Comparison of ENCODE assay signal across 1 cellular context in genomic region chrX:9770319-9770718, GRCh38.
A peak's percentile ranks its signal among the peaks of the same experiment; 100 is the strongest.
TF ChIP-seq lines count a peak whose summit lies in the region.

No MANE protein-coding gene starts in this region.

TF ChIP-seq in HepG2, 621 proteins besides CTCF, POLR2A, EP300 and RAD21:
- TF ChIP-seq ZBTB40 (IDR thresholded peaks at IDR 0.05) (no peak; the same call in 1 of the 2 replicates), ZBTB40 (CRISPR knock-in tag; IDR thresholded peaks at IDR 0.05) (peak; percentile 93)
- TF ChIP-seq, protein P1, sequence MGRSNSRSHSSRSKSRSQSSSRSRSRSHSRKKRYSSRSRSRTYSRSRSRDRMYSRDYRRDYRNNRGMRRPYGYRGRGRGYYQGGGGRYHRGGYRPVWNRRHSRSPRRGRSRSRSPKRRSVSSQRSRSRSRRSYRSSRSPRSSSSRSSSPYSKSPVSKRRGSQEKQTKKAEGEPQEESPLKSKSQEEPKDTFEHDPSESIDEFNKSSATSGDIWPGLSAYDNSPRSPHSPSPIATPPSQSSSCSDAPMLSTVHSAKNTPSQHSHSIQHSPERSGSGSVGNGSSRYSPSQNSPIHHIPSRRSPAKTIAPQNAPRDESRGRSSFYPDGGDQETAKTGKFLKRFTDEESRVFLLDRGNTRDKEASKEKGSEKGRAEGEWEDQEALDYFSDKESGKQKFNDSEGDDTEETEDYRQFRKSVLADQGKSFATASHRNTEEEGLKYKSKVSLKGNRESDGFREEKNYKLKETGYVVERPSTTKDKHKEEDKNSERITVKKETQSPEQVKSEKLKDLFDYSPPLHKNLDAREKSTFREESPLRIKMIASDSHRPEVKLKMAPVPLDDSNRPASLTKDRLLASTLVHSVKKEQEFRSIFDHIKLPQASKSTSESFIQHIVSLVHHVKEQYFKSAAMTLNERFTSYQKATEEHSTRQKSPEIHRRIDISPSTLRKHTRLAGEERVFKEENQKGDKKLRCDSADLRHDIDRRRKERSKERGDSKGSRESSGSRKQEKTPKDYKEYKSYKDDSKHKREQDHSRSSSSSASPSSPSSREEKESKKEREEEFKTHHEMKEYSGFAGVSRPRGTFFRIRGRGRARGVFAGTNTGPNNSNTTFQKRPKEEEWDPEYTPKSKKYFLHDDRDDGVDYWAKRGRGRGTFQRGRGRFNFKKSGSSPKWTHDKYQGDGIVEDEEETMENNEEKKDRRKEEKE (IDR thresholded peaks at IDR 0.05): no peak
